Comparison of ENCODE assay signal across 8 cellular contexts in the genomic region with DNA sequence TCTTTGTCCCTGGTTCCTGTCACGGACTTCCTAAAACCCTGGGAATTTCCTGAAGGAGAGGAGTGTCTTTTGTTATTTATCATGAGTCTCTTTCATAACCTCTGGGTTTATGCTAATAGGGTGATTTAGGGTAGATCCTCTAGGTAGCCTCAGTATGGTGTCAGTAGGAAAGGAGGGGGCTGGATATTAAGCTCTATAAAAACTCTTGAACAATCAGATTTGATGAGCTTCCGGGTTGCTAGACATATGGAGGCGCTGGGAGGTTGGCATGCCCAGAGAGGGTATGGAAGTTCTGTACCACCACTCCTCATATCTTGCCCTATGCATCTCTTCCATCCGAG. TPM values are rescaled to one million over a fixed set of nuclear protein-coding genes. Genes with fewer than 3 reads are reported as not detected.
A peak's percentile ranks its signal among the peaks of the same experiment; 100 is the strongest.
DNase-seq lines count a peak whose midpoint lies in the region; ATAC-seq and TF ChIP-seq lines count a peak whose summit lies in the region.

No MANE protein-coding gene starts in this region.

- intact Hi-C loops in heart left ventricle (cut with DNase I), result no loop called here
- intact Hi-C loops in cardiac septum (cut with DNase I), result no loop called here
- intact Hi-C loops in uterus (cut with DNase I; ENCODE audit: low total_unique reads), result no loop called here

- no peak overlapping the region for H2AK5ac ChIP-seq in mesenchymal stem cell (ENCODE audit: low read length, severe bottlenecking)

- H2BK15ac ChIP-seq in mesenchymal stem cell (ENCODE audit: low read depth, poor library complexity, severe bottlenecking), result no peak overlapping the region

- no peak overlapping the region for H2BK120ac ChIP-seq in mesenchymal stem cell (ENCODE audit: low read depth, low read length)

- TF ChIP-seq POLR2A in heart left ventricle (IDR thresholded peaks at IDR 0.05) (no peak), uterus (IDR thresholded peaks at IDR 0.05) (no peak)

- DNase-seq in heart left ventricle, result no peak
- no peak for DNase-seq in cardiac septum (ENCODE audit: low spot score)
- no peak for DNase-seq in choroid plexus epithelial cell (ENCODE audit: low read depth)
- DNase-seq in mesenchymal stem cell, result no peak
- no peak for DNase-seq in uterus

- H2AFZ ChIP-seq in mesenchymal stem cell (ENCODE audit: low read depth, low read length), result no peak overlapping the region

- H3K79me1 ChIP-seq in mesenchymal stem cell (replicated peaks; ENCODE audit: low read length, poor library complexity, severe bottlenecking), result no peaks in the 10 kb centered on the region

- 51 to 68% (median 66%) methylated on average over 4 of the region's 4 CpGs for WGBS in heart left ventricle, 4 donors
- 98% methylated on average over 3 of the region's 4 CpGs for WGBS in mesenchymal stem cell

- no peak overlapping the region for H3K23ac ChIP-seq in mesenchymal stem cell (ENCODE audit: low read length in 2 of 2)

- TF ChIP-seq CTCF in heart left ventricle (IDR thresholded peaks at IDR 0.05) (no peak), choroid plexus epithelial cell (conservative IDR thresholded peaks at IDR 0.05; ENCODE audit: low read depth, low read length) (no peak), uterus (IDR thresholded peaks at IDR 0.05) (no peak)

- peak overlapping the region; percentile 91 for H3K9ac ChIP-seq in mesenchymal stem cell (ENCODE audit: low read length)

- H3K36me3 ChIP-seq in heart left ventricle (no peaks in the 10 kb centered on the region), mesenchymal stem cell (ENCODE audit: control insufficient read depth in 1 of 2, insufficient read depth in 2 of 2, low read depth in 1 of 2, low read length in 2 of 2) (no peaks in the 10 kb centered on the region), uterus (no peaks in the 10 kb centered on the region)

- H3K4me1 ChIP-seq in heart left ventricle (peaks cover 0 to 11% (median 1%) of the 10 kb centered on the region in 12 donors), mesenchymal stem cell (ENCODE audit: control insufficient read depth, insufficient read depth, low read depth, low read length) (no peaks in the 10 kb centered on the region), uterus (no peaks in the 10 kb centered on the region)

- H3K4ac ChIP-seq in mesenchymal stem cell (ENCODE audit: low read depth in 1 of 2, low read length in 2 of 2), result no peak overlapping the region

- H4K8ac ChIP-seq in mesenchymal stem cell (ENCODE audit: low read length), result no peak overlapping the region

- no peak overlapping the region for H2BK12ac ChIP-seq in mesenchymal stem cell (ENCODE audit: low read length in 2 of 2)

- H3K14ac ChIP-seq in mesenchymal stem cell (ENCODE audit: low read length in 2 of 2), result no peak overlapping the region

- H3K27me3 ChIP-seq in heart left ventricle, result no peaks in the 10 kb centered on the region
- H3K27me3 ChIP-seq in mesenchymal stem cell (ENCODE audit: control insufficient read depth in 1 of 2, insufficient read depth in 1 of 2, low read length in 2 of 2), result no peaks in the 10 kb centered on the region
- no peaks in the 10 kb centered on the region for H3K27me3 ChIP-seq in uterus

- ATAC-seq in heart left ventricle (no peak), GM21717 (IDR thresholded peaks at IDR 0.05; ENCODE audit: unreplicated experiment) (no peak), HG03108 (IDR thresholded peaks at IDR 0.05; ENCODE audit: unreplicated experiment) (no peak), HG03045 (IDR thresholded peaks at IDR 0.05; ENCODE audit: unreplicated experiment) (no peak)

- H3K4me3 ChIP-seq in heart left ventricle (peak overlapping the region in 10 of 12 donors; percentile 23 to 65 (median 52)), choroid plexus epithelial cell (ENCODE audit: low read depth, low read length) (peak overlapping the region; percentile 65), mesenchymal stem cell (ENCODE audit: insufficient read depth in 1 of 2, low read depth in 1 of 2, low read length in 2 of 2) (peak overlapping the region in 1 of 2 experiments; percentile 74), uterus (peak overlapping the region; percentile 23 to 35)

- no peak overlapping the region for H3K18ac ChIP-seq in mesenchymal stem cell (ENCODE audit: low read depth in 1 of 2, low read length in 2 of 2)

- H3K9me3 ChIP-seq in heart left ventricle, result peaks cover 0 to 5% (median 0%) of the 10 kb centered on the region in 12 donors
- H3K9me3 ChIP-seq in mesenchymal stem cell (ENCODE audit: control insufficient read depth, low read length), result no peaks in the 10 kb centered on the region
- no peaks in the 10 kb centered on the region for H3K9me3 ChIP-seq in uterus

- H3K27ac ChIP-seq in heart left ventricle (no peak overlapping the region), mesenchymal stem cell (ENCODE audit: low read length, poor library complexity, severe bottlenecking) (no peak overlapping the region), uterus (peak overlapping the region in 1 of 2 donors; percentile 38)

- H2BK5ac ChIP-seq in mesenchymal stem cell (ENCODE audit: low read depth, low read length, poor library complexity, severe bottlenecking), result no peak overlapping the region

- no peak overlapping the region for H4K91ac ChIP-seq in mesenchymal stem cell (ENCODE audit: low read length)

- H3K4me2 ChIP-seq in mesenchymal stem cell (ENCODE audit: low read length, poor library complexity, severe bottlenecking), result no peak overlapping the region

RNA-seq across cellular contexts. Expression of a gene that starts 15.5 kb away (rescaled TPM):
- total RNA-seq in heart left ventricle (10 to 100 TPM in 7 of 9 donors, 1 to 10 TPM in 2; 9.8 to 49.0 (median 17.7) TPM), cardiac septum (20.8 TPM), uterus (10 to 100 TPM; 25.0 to 64.6 (median 36.2) TPM)
- 1 to 10 TPM; 2.8 to 6.7 TPM for polyA plus RNA-seq in heart left ventricle
- 26.7 TPM for polyA plus RNA-seq in mesenchymal stem cell (2013, experiment 1 of 2)
- polyA plus RNA-seq in mesenchymal stem cell (2013, experiment 2 of 2), result 25.9 TPM

RNA-seq across cellular contexts. Expression of a gene that starts 30.9 kb away (rescaled TPM):
- total RNA-seq in heart left ventricle (100 to 1,000 TPM; 112 to 241 (median 181) TPM), cardiac septum (103 TPM), uterus (10 to 100 TPM; 12.6 to 55.1 (median 39.1) TPM)
- 100 to 1,000 TPM in 1 of 2 donors, 10 to 100 TPM in 1; 54.0 to 146 TPM for polyA plus RNA-seq in heart left ventricle
- polyA plus RNA-seq in mesenchymal stem cell (2013, experiment 1 of 2), result 17.9 TPM
- 18.1 TPM for polyA plus RNA-seq in mesenchymal stem cell (2013, experiment 2 of 2)
